1 cellular context compared by ENCODE assay signal in genomic region chr17:39927101-39927927, GRCh38.
TF ChIP-seq lines count a peak whose summit lies in the region.

A gene with protein sequence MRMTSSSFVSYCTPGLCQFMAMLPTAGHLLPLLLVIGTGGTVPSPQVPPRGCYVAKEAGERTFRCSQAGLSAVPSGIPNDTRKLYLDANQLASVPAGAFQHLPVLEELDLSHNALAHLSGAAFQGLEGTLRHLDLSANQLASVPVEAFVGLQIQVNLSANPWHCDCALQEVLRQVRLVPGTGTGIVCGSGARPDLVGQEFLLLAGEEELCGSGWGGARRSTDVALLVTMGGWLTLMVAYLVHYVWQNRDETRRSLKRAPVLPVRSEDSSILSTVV (plus strand): TSS chr17:39927732. CDS start chr17:39941524, 13,792 bp downstream.
Gene ORMDL3, minus strand, starts transcription at chr17:39927601. Its CDS starts 3,398 bp downstream, at chr17:39924203.

TF ChIP-seq in HepG2, 621 proteins besides CTCF, POLR2A, EP300 and RAD21 (continued from another document and continues in another):
- TF ChIP-seq, protein P1, sequence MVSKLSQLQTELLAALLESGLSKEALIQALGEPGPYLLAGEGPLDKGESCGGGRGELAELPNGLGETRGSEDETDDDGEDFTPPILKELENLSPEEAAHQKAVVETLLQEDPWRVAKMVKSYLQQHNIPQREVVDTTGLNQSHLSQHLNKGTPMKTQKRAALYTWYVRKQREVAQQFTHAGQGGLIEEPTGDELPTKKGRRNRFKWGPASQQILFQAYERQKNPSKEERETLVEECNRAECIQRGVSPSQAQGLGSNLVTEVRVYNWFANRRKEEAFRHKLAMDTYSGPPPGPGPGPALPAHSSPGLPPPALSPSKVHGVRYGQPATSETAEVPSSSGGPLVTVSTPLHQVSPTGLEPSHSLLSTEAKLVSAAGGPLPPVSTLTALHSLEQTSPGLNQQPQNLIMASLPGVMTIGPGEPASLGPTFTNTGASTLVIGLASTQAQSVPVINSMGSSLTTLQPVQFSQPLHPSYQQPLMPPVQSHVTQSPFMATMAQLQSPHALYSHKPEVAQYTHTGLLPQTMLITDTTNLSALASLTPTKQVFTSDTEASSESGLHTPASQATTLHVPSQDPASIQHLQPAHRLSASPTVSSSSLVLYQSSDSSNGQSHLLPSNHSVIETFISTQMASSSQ (IDR thresholded peaks at IDR 0.05; ENCODE audit: low read depth) = no peak; the same call in 1 of the 2 replicates
- TF ChIP-seq, protein P1 (CRISPR knock-in tag; IDR thresholded peaks at IDR 0.05; ENCODE audit: borderline replicate concordance) = peak; percentile 39; the same call in 1 of the 2 replicates
- TF ChIP-seq MED8 (CRISPR knock-in tag; IDR thresholded peaks at IDR 0.05; ENCODE audit: insufficient replicate concordance) = peak; percentile 56
- no peak for TF ChIP-seq ZBTB49 (CRISPR knock-in tag; IDR thresholded peaks at IDR 0.05; ENCODE audit: borderline replicate concordance)
- TF ChIP-seq, protein P2, sequence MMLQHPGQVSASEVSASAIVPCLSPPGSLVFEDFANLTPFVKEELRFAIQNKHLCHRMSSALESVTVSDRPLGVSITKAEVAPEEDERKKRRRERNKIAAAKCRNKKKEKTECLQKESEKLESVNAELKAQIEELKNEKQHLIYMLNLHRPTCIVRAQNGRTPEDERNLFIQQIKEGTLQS (CRISPR knock-in tag; IDR thresholded peaks at IDR 0.05) = no peak
- no peak for TF ChIP-seq MZF1 (CRISPR knock-in tag; IDR thresholded peaks at IDR 0.05; ENCODE audit: borderline replicate concordance)
- no peak for TF ChIP-seq HNRNPL (IDR thresholded peaks at IDR 0.05; ENCODE audit: low read depth, low read length)
- TF ChIP-seq FOSL2 (CRISPR knock-in tag; IDR thresholded peaks at IDR 0.05) = peak; percentile 63
- no peak for TF ChIP-seq ZNF562 (CRISPR knock-in tag; IDR thresholded peaks at IDR 0.05; ENCODE audit: borderline replicate concordance)
- no peak for TF ChIP-seq ZNF431 (CRISPR knock-in tag; IDR thresholded peaks at IDR 0.05; ENCODE audit: borderline replicate concordance, low read depth)
- no peak for TF ChIP-seq BCL3 (CRISPR knock-in tag; IDR thresholded peaks at IDR 0.05)
- 0 out of 2 replicates have a peak, but pooled peaks have one; percentile 15 for TF ChIP-seq PRMT3 (CRISPR knock-in tag; IDR thresholded peaks at IDR 0.05; ENCODE audit: borderline replicate concordance, low read depth)
- peak; percentile 27; the same call in 1 of the 2 replicates for TF ChIP-seq ARNT2 (CRISPR knock-in tag; IDR thresholded peaks at IDR 0.05; ENCODE audit: low read depth)
- peak; percentile 84 for TF ChIP-seq TBL1XR1 (IDR thresholded peaks at IDR 0.05; ENCODE audit: borderline replicate concordance, low read length, partially characterized antibody)
- no peak; the same call in 1 of the 2 replicates for TF ChIP-seq PBX3 (CRISPR knock-in tag; IDR thresholded peaks at IDR 0.05; ENCODE audit: borderline replicate concordance)
- no peak for TF ChIP-seq ZNF484 (CRISPR knock-in tag; IDR thresholded peaks at IDR 0.05; ENCODE audit: borderline replicate concordance, low read depth)
- TF ChIP-seq ZNF580 (CRISPR knock-in tag; IDR thresholded peaks at IDR 0.05; ENCODE audit: borderline replicate concordance, low read depth) = peak; percentile 80; the same call in 1 of the 2 replicates
- TF ChIP-seq, protein P3, sequence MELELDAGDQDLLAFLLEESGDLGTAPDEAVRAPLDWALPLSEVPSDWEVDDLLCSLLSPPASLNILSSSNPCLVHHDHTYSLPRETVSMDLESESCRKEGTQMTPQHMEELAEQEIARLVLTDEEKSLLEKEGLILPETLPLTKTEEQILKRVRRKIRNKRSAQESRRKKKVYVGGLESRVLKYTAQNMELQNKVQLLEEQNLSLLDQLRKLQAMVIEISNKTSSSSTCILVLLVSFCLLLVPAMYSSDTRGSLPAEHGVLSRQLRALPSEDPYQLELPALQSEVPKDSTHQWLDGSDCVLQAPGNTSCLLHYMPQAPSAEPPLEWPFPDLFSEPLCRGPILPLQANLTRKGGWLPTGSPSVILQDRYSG (CRISPR knock-in tag; IDR thresholded peaks at IDR 0.05) = peak; percentile 69; the same call in 1 of the 2 replicates
- TF ChIP-seq, protein P4, sequence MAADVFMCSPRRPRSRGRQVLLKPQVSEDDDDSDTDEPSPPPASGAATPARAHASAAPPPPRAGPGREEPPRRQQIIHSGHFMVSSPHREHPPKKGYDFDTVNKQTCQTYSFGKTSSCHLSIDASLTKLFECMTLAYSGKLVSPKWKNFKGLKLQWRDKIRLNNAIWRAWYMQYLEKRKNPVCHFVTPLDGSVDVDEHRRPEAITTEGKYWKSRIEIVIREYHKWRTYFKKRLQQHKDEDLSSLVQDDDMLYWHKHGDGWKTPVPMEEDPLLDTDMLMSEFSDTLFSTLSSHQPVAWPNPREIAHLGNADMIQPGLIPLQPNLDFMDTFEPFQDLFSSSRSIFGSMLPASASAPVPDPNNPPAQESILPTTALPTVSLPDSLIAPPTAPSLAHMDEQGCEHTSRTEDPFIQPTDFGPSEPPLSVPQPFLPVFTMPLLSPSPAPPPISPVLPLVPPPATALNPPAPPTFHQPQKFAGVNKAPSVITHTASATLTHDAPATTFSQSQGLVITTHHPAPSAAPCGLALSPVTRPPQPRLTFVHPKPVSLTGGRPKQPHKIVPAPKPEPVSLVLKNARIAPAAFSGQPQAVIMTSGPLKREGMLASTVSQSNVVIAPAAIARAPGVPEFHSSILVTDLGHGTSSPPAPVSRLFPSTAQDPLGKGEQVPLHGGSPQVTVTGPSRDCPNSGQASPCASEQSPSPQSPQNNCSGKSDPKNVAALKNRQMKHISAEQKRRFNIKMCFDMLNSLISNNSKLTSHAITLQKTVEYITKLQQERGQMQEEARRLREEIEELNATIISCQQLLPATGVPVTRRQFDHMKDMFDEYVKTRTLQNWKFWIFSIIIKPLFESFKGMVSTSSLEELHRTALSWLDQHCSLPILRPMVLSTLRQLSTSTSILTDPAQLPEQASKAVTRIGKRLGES (CRISPR knock-in tag; IDR thresholded peaks at IDR 0.05; ENCODE audit: borderline replicate concordance) = no peak
- TF ChIP-seq, protein P5, sequence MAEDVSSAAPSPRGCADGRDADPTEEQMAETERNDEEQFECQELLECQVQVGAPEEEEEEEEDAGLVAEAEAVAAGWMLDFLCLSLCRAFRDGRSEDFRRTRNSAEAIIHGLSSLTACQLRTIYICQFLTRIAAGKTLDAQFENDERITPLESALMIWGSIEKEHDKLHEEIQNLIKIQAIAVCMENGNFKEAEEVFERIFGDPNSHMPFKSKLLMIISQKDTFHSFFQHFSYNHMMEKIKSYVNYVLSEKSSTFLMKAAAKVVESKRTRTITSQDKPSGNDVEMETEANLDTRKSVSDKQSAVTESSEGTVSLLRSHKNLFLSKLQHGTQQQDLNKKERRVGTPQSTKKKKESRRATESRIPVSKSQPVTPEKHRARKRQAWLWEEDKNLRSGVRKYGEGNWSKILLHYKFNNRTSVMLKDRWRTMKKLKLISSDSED (CRISPR knock-in tag; IDR thresholded peaks at IDR 0.05) = no peak
- no peak; the same call in none of the 2 replicates for TF ChIP-seq KMT2A (CRISPR knock-in tag; IDR thresholded peaks at IDR 0.05)
- TF ChIP-seq, protein P6, sequence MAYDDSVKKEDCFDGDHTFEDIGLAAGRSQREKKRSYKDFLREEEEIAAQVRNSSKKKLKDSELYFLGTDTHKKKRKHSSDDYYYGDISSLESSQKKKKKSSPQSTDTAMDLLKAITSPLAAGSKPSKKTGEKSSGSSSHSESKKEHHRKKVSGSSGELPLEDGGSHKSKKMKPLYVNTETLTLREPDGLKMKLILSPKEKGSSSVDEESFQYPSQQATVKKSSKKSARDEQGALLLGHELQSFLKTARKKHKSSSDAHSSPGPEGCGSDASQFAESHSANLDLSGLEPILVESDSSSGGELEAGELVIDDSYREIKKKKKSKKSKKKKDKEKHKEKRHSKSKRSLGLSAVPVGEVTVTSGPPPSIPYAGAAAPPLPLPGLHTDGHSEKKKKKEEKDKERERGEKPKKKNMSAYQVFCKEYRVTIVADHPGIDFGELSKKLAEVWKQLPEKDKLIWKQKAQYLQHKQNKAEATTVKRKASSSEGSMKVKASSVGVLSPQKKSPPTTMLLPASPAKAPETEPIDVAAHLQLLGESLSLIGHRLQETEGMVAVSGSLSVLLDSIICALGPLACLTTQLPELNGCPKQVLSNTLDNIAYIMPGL (CRISPR knock-in tag; IDR thresholded peaks at IDR 0.05; ENCODE audit: borderline replicate concordance in 1 of 2, low read depth in 1 of 2) = peak in 1 of 2 experiments; percentile 83; a peak in 2 of 4 replicates
- TF ChIP-seq MAF1 (CRISPR knock-in tag; IDR thresholded peaks at IDR 0.05; ENCODE audit: borderline replicate concordance) = no peak; the same call in 1 of the 2 replicates
- 0 out of 2 replicates have a peak, but pooled peaks have one; percentile 7 for TF ChIP-seq ZNF615 (CRISPR knock-in tag; IDR thresholded peaks at IDR 0.05; ENCODE audit: borderline replicate concordance)
- no peak for TF ChIP-seq ATM (IDR thresholded peaks at IDR 0.05; ENCODE audit: borderline replicate concordance)
- no peak for TF ChIP-seq ZBTB8A (CRISPR knock-in tag; IDR thresholded peaks at IDR 0.05; ENCODE audit: borderline replicate concordance, low read depth)
- no peak; the same call in 1 of the 2 replicates for TF ChIP-seq MEF2D (CRISPR knock-in tag; IDR thresholded peaks at IDR 0.05)
- peak; percentile 54 for TF ChIP-seq ZNF746 (CRISPR knock-in tag; IDR thresholded peaks at IDR 0.05)
- TF ChIP-seq LCORL (IDR thresholded peaks at IDR 0.05) = no peak; the same call in 1 of the 2 replicates
- peak; percentile 97; the same call in 1 of the 2 replicates for TF ChIP-seq LCORL (CRISPR knock-in tag; IDR thresholded peaks at IDR 0.05)
- TF ChIP-seq NR1H2 (CRISPR knock-in tag; IDR thresholded peaks at IDR 0.05; ENCODE audit: borderline replicate concordance, low read depth) = no peak; the same call in 1 of the 2 replicates
- peak; percentile 10; the same call in 1 of the 2 replicates for TF ChIP-seq ZNF281 (CRISPR knock-in tag; IDR thresholded peaks at IDR 0.05; ENCODE audit: borderline replicate concordance)
- 0 out of 2 replicates have a peak, but pooled peaks have one; percentile 46 for TF ChIP-seq DR1 (CRISPR knock-in tag; IDR thresholded peaks at IDR 0.05)
